In the genomic region with DNA sequence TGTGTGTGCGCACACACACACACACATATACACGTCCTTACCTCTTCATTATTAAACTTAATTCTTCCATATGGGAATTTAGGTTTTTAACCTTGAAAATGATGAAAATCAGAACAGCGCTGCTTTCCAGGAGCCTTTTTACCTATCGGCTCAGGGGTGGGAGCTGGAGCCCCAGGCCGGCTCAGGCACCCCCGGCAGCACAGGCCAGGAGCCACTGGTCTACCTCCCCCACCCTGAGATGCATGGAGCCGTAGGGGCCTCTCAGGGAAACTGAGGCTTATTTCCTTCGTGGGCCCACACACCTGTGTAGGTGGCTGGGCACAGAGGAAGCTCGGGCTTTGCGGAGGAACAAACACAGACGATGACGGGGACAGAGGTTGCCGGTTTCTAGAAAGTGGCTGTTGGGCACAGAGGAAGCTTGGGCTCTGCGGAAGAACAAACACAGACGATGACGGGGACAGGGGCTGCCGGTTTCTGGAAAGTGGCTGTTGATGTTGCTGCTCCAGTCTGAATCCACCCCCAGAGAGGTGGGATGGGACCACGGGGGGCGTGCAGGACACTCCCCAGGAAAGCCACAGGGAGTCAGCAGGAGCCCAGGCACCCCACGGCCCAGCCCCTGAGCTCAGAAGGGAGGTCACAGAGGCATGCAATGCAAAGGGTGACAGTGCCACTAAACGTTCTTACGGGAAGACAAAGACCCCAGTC, we compare ENCODE assay signal across 25 cellular contexts.
DNase-seq lines count a peak whose midpoint lies in the region; ATAC-seq and TF ChIP-seq lines count a peak whose summit lies in the region.
"Had no signal": no experiment of that assay in that cellular context is flagged by ENCODE, and none has a peak within 500 bp of the region (broad histone marks: within the 10 kb centered on the region; RNA-seq: fewer than 3 reads in every experiment).

No MANE protein-coding gene starts in this region.

- peaks cover 11 to 12% of the 10 kb centered on the region in 2 donors for H3K27me3 Mint-ChIP-seq in T-cell

- H3K36me3 ChIP-seq in spleen, result no peaks in the 10 kb centered on the region

- H3K4me1 ChIP-seq in spleen, result no peaks in the 10 kb centered on the region
- H3K4me1 ChIP-seq: psoas muscle had no signal

- no peaks in the 10 kb centered on the region for H3K9me3 ChIP-seq in spleen
- H3K9me3 ChIP-seq: mucosa of descending colon, psoas muscle had no signal

- peaks cover 0 to 3% (median 0%) of the 10 kb centered on the region in 3 donors for H3K9me3 Mint-ChIP-seq in T-cell
- H3K9me3 Mint-ChIP-seq: activated CD4-positive, alpha-beta T cell treated with anti-CD3 and anti-CD28 coated beads, Interleukin-2, amount 10 ng/mL, durations not matched to agents 7 days and 5 days; activated naive CD4-positive, alpha-beta T cell treated with anti-CD3 and anti-CD28 coated beads, Interleukin-2, amount 50 U/mL, for 72 hours; stimulated activated effector memory CD8-positive, alpha-beta T cell treated with anti-CD3 and anti-CD28 coated beads, Interleukin-12 subunit alpha, Interleukin-12 subunit beta, amount 100 ng/mL, for 72 hours; T-helper 1 cell treated with Interleukin-12 subunit alpha and Interleukin-12 subunit beta and Interleukin-4 antibody, amounts not matched to agents 30 μg/mL and 1 μg/mL, for 36 hours had no signal

- H3K4me1 Mint-ChIP-seq in T-cell, result peaks cover 0 to 12% (median 11%) of the 10 kb centered on the region in 3 donors
- H3K4me1 Mint-ChIP-seq: activated CD4-positive, alpha-beta T cell treated with anti-CD3 and anti-CD28 coated beads, Interleukin-2, amount 10 ng/mL, durations not matched to agents 7 days and 5 days; stimulated activated effector memory CD8-positive, alpha-beta T cell treated with anti-CD3 and anti-CD28 coated beads, Interleukin-12 subunit alpha, Interleukin-12 subunit beta, amount 100 ng/mL, for 72 hours had no signal

- peak overlapping the region; percentile 4 to 67 (median 7) for H3K4me3 Mint-ChIP-seq in T-cell
- H3K4me3 Mint-ChIP-seq: activated CD4-positive, alpha-beta T cell treated with anti-CD3 and anti-CD28 coated beads, Interleukin-2, amount 10 ng/mL, durations not matched to agents 7 days and 5 days; stimulated activated effector memory CD8-positive, alpha-beta T cell treated with anti-CD3 and anti-CD28 coated beads, Interleukin-12 subunit alpha, Interleukin-12 subunit beta, amount 100 ng/mL, for 72 hours; T-helper 1 cell treated with Interleukin-12 subunit alpha and Interleukin-12 subunit beta and Interleukin-4 antibody, amounts not matched to agents 30 μg/mL and 1 μg/mL, for 36 hours had no signal

- no peak overlapping the region for H3K27ac ChIP-seq in spleen
- H3K27ac ChIP-seq: epithelial cell of prostate, hepatocyte, psoas muscle had no signal

- no peak overlapping the region for H3K4me3 ChIP-seq in spleen
- H3K4me3 ChIP-seq: hepatocyte, mucosa of descending colon, psoas muscle had no signal

- no peak for TF ChIP-seq CTCF in spleen (IDR thresholded peaks at IDR 0.05 in 8 of 11, conservative IDR thresholded peaks at IDR 0.05 in 3 of 11)

- H3K36me3 Mint-ChIP-seq in T-cell, result no peaks in the 10 kb centered on the region
- H3K36me3 Mint-ChIP-seq: activated naive CD4-positive, alpha-beta T cell treated with anti-CD3 and anti-CD28 coated beads, Interleukin-2, amount 50 U/mL, for 72 hours; stimulated activated effector memory CD8-positive, alpha-beta T cell treated with anti-CD3 and anti-CD28 coated beads, Interleukin-12 subunit alpha, Interleukin-12 subunit beta, amount 100 ng/mL, for 72 hours had no signal

- no peak for TF ChIP-seq POLR2A in spleen (IDR thresholded peaks at IDR 0.05)

- peak; percentile 54 for DNase-seq in activated CD8-positive, alpha-beta memory T cell treated with anti-CD3 and anti-CD28 coated beads for 24 hours
- no peak for DNase-seq in activated CD8-positive, alpha-beta memory T cell treated with anti-CD3 and anti-CD28 coated beads, Interleukin-2, amount 50 U/mL, for 4 hours
- DNase-seq in T-cell, result peak in 8 of 34 experiments; percentile 12 to 36 (median 30)
- DNase-seq in islet precursor cell, result peak; percentile 27
- DNase-seq in spleen, result peak; percentile 53
- no peak for DNase-seq in T-helper 1 cell
- DNase-seq in SKM-1 treated with dmso at 0.1 percent for 144 hours (lab: John Stamatoyannopoulos, UW; ENCODE audit: unreplicated experiment), result no peak
- no peak for DNase-seq in GM03348 (ENCODE audit: low spot score)
- DNase-seq: activated CD4-positive, alpha-beta T cell treated with anti-CD3 and anti-CD28 coated beads, Interleukin-2, amount 10 ng/mL, durations not matched to agents 7 days and 5 days; DMS 273 treated with DMSO at 0.1 percent for 48 hours; foreskin fibroblast; GOT3; IMR-90; mucosa of descending colon; NCI-H1105; NCI-H2081; NCI-H446 treated with DMSO at 0.1 percent for 48 hours; psoas muscle; SHP77 treated with DMSO at 0.1 percent for 48 hours; stimulated activated CD4-positive, alpha-beta T cell treated with anti-CD3 and anti-CD28 coated beads, Interleukin-1b, Interleukin-23, amount 100 ng/mL, for 48 hours had no signal

- POLR2A ChIA-PET in T-cell (lab: Charles Lee), result no interaction called here

- intact Hi-C loops in spleen (cut with DNase I; ENCODE audit: low total_unique reads), result no loop called here

- peak; percentile 58 to 90 (median 82) for ATAC-seq in T-cell (replicated peaks in 1 of 4)
- ATAC-seq: mucosa of descending colon; psoas muscle; stimulated activated effector memory CD8-positive, alpha-beta T cell treated with anti-CD3 and anti-CD28 coated beads, Interleukin-12 subunit alpha, Interleukin-12 subunit beta, amount 100 ng/mL, for 72 hours had no signal

- H3K27me3 ChIP-seq in spleen (replicated peaks in 1 of 7), result peaks cover 0 to 34% (median 11%) of the 10 kb centered on the region in 7 donors

- WGBS in spleen, 5 donors, result 47 to 60% (median 49%) methylated on average over 21 to 22 of the region's 22 CpGs

- peak overlapping the region; percentile 62 to 71 for H3K27ac Mint-ChIP-seq in T-cell
- H3K27ac Mint-ChIP-seq: activated CD4-positive, alpha-beta T cell treated with anti-CD3 and anti-CD28 coated beads, Interleukin-2, amount 10 ng/mL, durations not matched to agents 7 days and 5 days; activated naive CD4-positive, alpha-beta T cell treated with anti-CD3 and anti-CD28 coated beads, Interleukin-2, amount 50 U/mL, for 72 hours; stimulated activated effector memory CD8-positive, alpha-beta T cell treated with anti-CD3 and anti-CD28 coated beads, Interleukin-12 subunit alpha, Interleukin-12 subunit beta, amount 100 ng/mL, for 72 hours; T-helper 1 cell treated with Interleukin-12 subunit alpha and Interleukin-12 subunit beta and Interleukin-4 antibody, amounts not matched to agents 30 μg/mL and 1 μg/mL, for 36 hours had no signal

- CTCF ChIA-PET in T-cell (lab: Charles Lee), result no interaction called here

Comparison
In these comparisons a context has a peak if more than half of its experiments do, and no peak if none do; other contexts are left out.
1. DNase-seq: peak in activated CD8-positive, alpha-beta memory T cell treated with anti-CD3 and anti-CD28 coated beads for 24 hours (single experiment), islet precursor cell (single experiment) and spleen (single experiment); none in activated CD8-positive, alpha-beta memory T cell treated with anti-CD3 and anti-CD28 coated beads, Interleukin-2, amount 50 U/mL, for 4 hours (single experiment), T-helper 1 cell (0 of 5), SKM-1 treated with dmso at 0.1 percent for 144 hours (single experiment) and GM03348 (single experiment).